ENCODE assay signal across 10 cellular contexts in the genomic region with DNA sequence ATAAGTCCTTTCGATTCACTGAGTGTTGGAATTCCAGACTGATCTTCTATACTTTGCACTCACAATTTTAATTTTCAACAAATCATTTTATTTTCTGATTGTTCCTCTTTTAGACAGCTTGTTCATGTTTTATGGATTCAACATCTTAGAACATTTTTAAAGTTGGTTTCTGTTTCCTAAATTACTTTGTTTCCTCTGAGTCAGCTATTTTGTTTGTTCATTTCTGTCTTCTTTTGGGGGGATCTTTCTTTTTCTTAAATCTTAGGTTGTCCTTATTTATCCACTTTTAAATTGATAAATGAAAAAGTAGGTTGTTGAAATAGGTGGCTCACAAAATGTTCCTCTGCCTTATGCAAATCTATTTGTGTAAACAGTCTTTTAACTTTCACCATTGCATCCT.
"Had no signal": no experiment of that assay in that cellular context is flagged by ENCODE, and none has a peak within 500 bp of the region (broad histone marks: within the 10 kb centered on the region; RNA-seq: fewer than 3 reads in every experiment).

No MANE protein-coding gene starts in this region.

- H3K9ac ChIP-seq: GM23248, KMS-11 had no signal

- H3K4me3 ChIP-seq: GM23248, HAP-1 had no signal

- H3K36me3 ChIP-seq: HAP-1 had no signal

- DNase-seq: GM23248, GOT3, H7, HFFc6, KBM-7 had no signal

- H3K27ac Mint-ChIP-seq: HFFc6, IgD-negative memory B cell had no signal

- H3K4me3 Mint-ChIP-seq: HFFc6, IgD-negative memory B cell had no signal

- H3K36me3 Mint-ChIP-seq: IgD-negative memory B cell had no signal

- H3K4me1 ChIP-seq: HAP-1 had no signal

- ATAC-seq: HCT116 had no signal

- H3K27ac ChIP-seq: GM23248, HL-60, KMS-11 had no signal

- H3K4me2 ChIP-seq: KMS-11 had no signal

- H3K9me3 ChIP-seq: HAP-1 had no signal
